ENCODE assay signal across 22 cellular contexts in genomic region chr3:188508454-188508853, GRCh38.
"Had no signal": no experiment of that assay in that cellular context is flagged by ENCODE, and none has a peak within 500 bp of the region (broad histone marks: within the 10 kb centered on the region; RNA-seq: fewer than 3 reads in every experiment).

No MANE protein-coding gene starts in this region.

- ATAC-seq: foreskin keratinocyte; left ventricle myocardium superior; lower lobe of right lung; natural killer cell treated with Interleukin-12 subunit alpha and Interleukin-12 subunit beta and Interleukin-15 and Interleukin-18, amount 100 ng/mL, for 72 hours; psoas muscle; right cardiac atrium; stimulated activated naive B cell treated with anti-CD40 and anti-IgM and Interleukin-4, amounts not matched to agents 10 μg/mL and 1 μg/mL and 100 μg/mL, for 72 hours had no signal

- H3K4me3 Mint-ChIP-seq: dendritic cell treated with granulocyte-macrophage colony-stimulating factor and Interleukin-4, amounts not matched to agents 40 ng/mL and 50 ng/mL, for 4 days; endodermal cell; neural crest cell; stimulated activated naive B cell treated with anti-CD40 and anti-IgM and Interleukin-4, amounts not matched to agents 10 μg/mL and 1 μg/mL and 100 μg/mL, for 72 hours; stimulated activated naive CD8-positive, alpha-beta T cell treated with anti-CD3 and anti-CD28 coated beads, Interleukin-15, Interleukin-2, amounts not matched to agents 100 ng/mL and 50 ng/mL, for 24 hours had no signal

- DNase-seq: cerebellar nuclear complex; effector CD8-positive, alpha-beta T cell; endodermal cell; foreskin keratinocyte; left ventricle myocardium superior; lower lobe of right lung; naive B cell; posterior cingulate gyrus; psoas muscle; right cardiac atrium; sigmoid colon; spleen; stimulated activated naive B cell treated with anti-CD40 and anti-IgM and Interleukin-4, amounts not matched to agents 10 μg/mL and 1 μg/mL and 100 μg/mL, for 72 hours; trophoblast cell had no signal

- H3K27me3 ChIP-seq: esophagus muscularis mucosa, foreskin keratinocyte, neutrophil, sigmoid colon, spleen, suprapubic skin, vagina had no signal

- H3K27me3 Mint-ChIP-seq: dendritic cell treated with granulocyte-macrophage colony-stimulating factor and Interleukin-4, amounts not matched to agents 40 ng/mL and 50 ng/mL, for 4 days; naive B cell; natural killer cell treated with Interleukin-12 subunit alpha and Interleukin-12 subunit beta and Interleukin-15 and Interleukin-18, amount 100 ng/mL, for 72 hours; stimulated activated naive B cell treated with anti-CD40 and anti-IgM and Interleukin-4, amounts not matched to agents 10 μg/mL and 1 μg/mL and 100 μg/mL, for 72 hours; stimulated activated naive CD8-positive, alpha-beta T cell treated with anti-CD3 and anti-CD28 coated beads, Interleukin-15, Interleukin-2, amounts not matched to agents 100 ng/mL and 50 ng/mL, for 24 hours had no signal

- H3K9me3 ChIP-seq: neutrophil had no signal

- H3K4me1 ChIP-seq: foreskin keratinocyte had no signal

- H3K27ac ChIP-seq: foreskin keratinocyte, lower lobe of right lung, psoas muscle, spleen, suprapubic skin, vagina had no signal

- H3K36me3 ChIP-seq: esophagus muscularis mucosa, lower lobe of right lung, neutrophil, sigmoid colon, vagina had no signal

- H3K4me1 Mint-ChIP-seq: endodermal cell had no signal

- H3K4me3 ChIP-seq: esophagus muscularis mucosa, lower lobe of right lung, psoas muscle, sigmoid colon, spleen, suprapubic skin, vagina had no signal

- H3K27ac Mint-ChIP-seq: endodermal cell; stimulated activated naive B cell treated with anti-CD40 and anti-IgM and Interleukin-4, amounts not matched to agents 10 μg/mL and 1 μg/mL and 100 μg/mL, for 72 hours had no signal
